ENCODE assay signal across 18 cellular contexts in genomic region chr11:1830119-1830499, GRCh38. TPM values are rescaled to one million over a fixed set of nuclear protein-coding genes. Genes with fewer than 3 reads are reported as not detected.
DNase-seq lines count a peak whose midpoint lies in the region; ATAC-seq and TF ChIP-seq lines count a peak whose summit lies in the region.
"Had no signal": no experiment of that assay in that cellular context is flagged by ENCODE, and none has a peak within 500 bp of the region (broad histone marks: within the 10 kb centered on the region; RNA-seq: fewer than 3 reads in every experiment).

No MANE protein-coding gene starts in this region.

- peak overlapping the region; percentile 3 for H3K4ac ChIP-seq in trophoblast cell (ENCODE audit: low read depth, low read length)

- no peak overlapping the region for H3K27ac ChIP-seq in colonic mucosa
- H3K27ac ChIP-seq in trophoblast cell (ENCODE audit: low read depth, low read length) = peak overlapping the region; percentile 29

- no peak overlapping the region for H3K27ac Mint-ChIP-seq in Calu3 (ENCODE audit: unreplicated experiment)
- H3K27ac Mint-ChIP-seq: activated CD4-positive, alpha-beta memory T cell treated with anti-CD3 and anti-CD28 coated beads, Interleukin-2, amount 10 ng/mL, durations not matched to agents 7 days and 5 days had no signal

- H4K8ac ChIP-seq in trophoblast cell (ENCODE audit: low read depth, low read length) = no peak overlapping the region

- H3K9me3 ChIP-seq in colonic mucosa = no peaks in the 10 kb centered on the region
- no peaks in the 10 kb centered on the region for H3K9me3 ChIP-seq in trophoblast cell (ENCODE audit: insufficient read depth, low read depth, low read length)

- no peak for ATAC-seq in GM18861 (IDR thresholded peaks at IDR 0.05; ENCODE audit: unreplicated experiment)
- ATAC-seq: K562 had no signal

- no peak overlapping the region for H3K23ac ChIP-seq in trophoblast cell (ENCODE audit: low read length)

- H2BK5ac ChIP-seq in trophoblast cell (ENCODE audit: low read depth, low read length, poor library complexity) = peak overlapping the region; percentile 28

- no peak overlapping the region for H4K12ac ChIP-seq in trophoblast cell (ENCODE audit: low read depth, low read length)

- H3K4me3 Mint-ChIP-seq in Calu3 (ENCODE audit: low read depth, unreplicated experiment) = no peak overlapping the region
- H3K4me3 Mint-ChIP-seq: activated CD4-positive, alpha-beta memory T cell treated with anti-CD3 and anti-CD28 coated beads, Interleukin-2, amount 10 ng/mL, durations not matched to agents 7 days and 5 days had no signal

- peaks cover 43% of the 10 kb centered on the region for H3K36me3 Mint-ChIP-seq in Calu3 (ENCODE audit: insufficient read depth, unreplicated experiment)

- H3K9ac ChIP-seq in colonic mucosa (ENCODE audit: low read depth in 2 of 2, low read length in 2 of 2) (peak overlapping the region in 1 of 2 donors; percentile 6), trophoblast cell (ENCODE audit: low read length) (no peak overlapping the region)

- no peak overlapping the region for H2AFZ ChIP-seq in trophoblast cell (ENCODE audit: insufficient read depth, low read length, poor library complexity)

- no peak overlapping the region for H2AK5ac ChIP-seq in trophoblast cell (ENCODE audit: low read length)

- DNase-seq in Calu3 (peak; percentile 49), M059J (ENCODE audit: low read depth) (peak; percentile 86), colonic mucosa (peak; percentile 33), trophoblast cell (no peak), GF-D8 (lab: John Stamatoyannopoulos, UW) (no peak), KBM-7 (no peak), NOMO-1 treated with dmso at 0.1 percent for 144 hours (lab: John Stamatoyannopoulos, UW; ENCODE audit: unreplicated experiment) (no peak)
- DNase-seq: activated CD4-positive, alpha-beta memory T cell treated with anti-CD3 and anti-CD28 coated beads, Interleukin-2, amount 10 ng/mL, durations not matched to agents 7 days and 5 days; activated gamma-delta T cell; midbrain; NCI-H187; NCI-H524 treated with DMSO at 0.1 percent for 48 hours; T1000 had no signal

- in situ Hi-C loops in KBM-7 (cut with MboI; ENCODE audit: low pct_unique_long_range_greater_than_20kb, low sequenced_read_pairs) = no loop called here

- H4K91ac ChIP-seq in trophoblast cell (ENCODE audit: low read depth, low read length) = peak overlapping the region; percentile 82

- peak overlapping the region; percentile 40 for H2BK120ac ChIP-seq in trophoblast cell (ENCODE audit: insufficient read depth, low read length, poor library complexity)

- no peaks in the 10 kb centered on the region for H3K27me3 Mint-ChIP-seq in Calu3 (ENCODE audit: unreplicated experiment)

- peak overlapping the region; percentile 17 for H2BK12ac ChIP-seq in trophoblast cell (ENCODE audit: low read length)

- H3K79me1 ChIP-seq in trophoblast cell (ENCODE audit: low read length) = peaks cover 25% of the 10 kb centered on the region

- H3K18ac ChIP-seq in trophoblast cell (ENCODE audit: low read length) = peak overlapping the region; percentile 11

- no CpG with 5 or more reads among the region's 9 CpGs for WGBS in trophoblast cell (ENCODE audit: extremely low coverage, insufficient coverage, insufficient read length)

- peak overlapping the region; percentile 13 for H3K14ac ChIP-seq in trophoblast cell (ENCODE audit: low read length)

- intact Hi-C loops in Calu3 (cut with micrococcal nuclease; ENCODE audit: unreplicated experiment) (loop anchor here (5.0 kb wide), 2 partner anchors 53 to 68 kb away; partner anchors contain the start of gene CTSD), colonic mucosa (cut with DNase I) (loop anchor here (5.0 kb wide), 1 partner anchor 178 kb away; no protein-coding TSS in a partner anchor)

- H3K79me2 ChIP-seq in trophoblast cell (ENCODE audit: control insufficient read depth, insufficient read depth, low read length, poor library complexity) = peaks cover 3% of the 10 kb centered on the region

- H3K4me1 Mint-ChIP-seq in Calu3 (ENCODE audit: low read depth, unreplicated experiment) = peaks cover 77% of the 10 kb centered on the region
- H3K4me1 Mint-ChIP-seq: activated CD4-positive, alpha-beta memory T cell treated with anti-CD3 and anti-CD28 coated beads, Interleukin-2, amount 10 ng/mL, durations not matched to agents 7 days and 5 days had no signal

- H3K9me3 Mint-ChIP-seq in Calu3 (ENCODE audit: low read depth, unreplicated experiment) = no peaks in the 10 kb centered on the region
- H3K9me3 Mint-ChIP-seq: activated CD4-positive, alpha-beta memory T cell treated with anti-CD3 and anti-CD28 coated beads, Interleukin-2, amount 10 ng/mL, durations not matched to agents 7 days and 5 days had no signal

- H3K27me3 ChIP-seq in colonic mucosa (no peaks in the 10 kb centered on the region), trophoblast cell (ENCODE audit: insufficient read depth, low read length) (no peaks in the 10 kb centered on the region)

- TF ChIP-seq CTCF in Calu3 (IDR thresholded peaks at IDR 0.05; ENCODE audit: unreplicated experiment) (no peak), colonic mucosa (IDR thresholded peaks at IDR 0.05) (no peak)

- no peak overlapping the region for H3K4me2 ChIP-seq in trophoblast cell (ENCODE audit: low read length)

- H3K36me3 ChIP-seq in colonic mucosa (no peaks in the 10 kb centered on the region), trophoblast cell (ENCODE audit: control insufficient read depth in 1 of 2, insufficient read depth in 2 of 2, low read length in 2 of 2) (no peaks in the 10 kb centered on the region)

- CTCF ChIA-PET in Calu3 (lab: Charles Lee) = interaction anchor here (0.8 to 5.7 kb wide), 5 partner anchors 68 to 513 kb away, joined by 3 to 117 read pairs (median 4); partner anchors contain the start of gene TNNT3

- no peak overlapping the region for H3K4me3 ChIP-seq in colonic mucosa
- no peak overlapping the region for H3K4me3 ChIP-seq in trophoblast cell (ENCODE audit: low read depth, low read length)
- H3K4me3 ChIP-seq: K562 had no signal

- no TSS peak for BruUV-seq in Calu3 (replicated peaks; lab: Mats Ljungman, UMichigan)

- H3K4me1 ChIP-seq in colonic mucosa = peaks cover 34% of the 10 kb centered on the region
- peaks cover 27 to 42% of the 10 kb centered on the region in 2 experiments for H3K4me1 ChIP-seq in trophoblast cell (ENCODE audit: control insufficient read depth in 1 of 2, insufficient read depth in 2 of 2, low read length in 2 of 2)

RNA-seq across cellular contexts. Expression of gene SYT8, which starts 4.7 kb away (rescaled TPM):
- total RNA-seq in Calu3 (2022) (5.8 and 7.1 TPM in 2 replicates), colonic mucosa (1 to 10 TPM; 1.7 to 3.5 TPM)
- not detected in 2 replicates for total RNA-seq in M059J (2014; rRNA removed; shearing (Covaris generic))
- polyA plus RNA-seq in trophoblast cell (2013) = 1.1 and 1.4 TPM in 2 replicates
- total RNA-seq: activated CD4-positive, alpha-beta memory T cell treated with anti-CD3 and anti-CD28 coated beads, Interleukin-2, amount 10 ng/mL, durations not matched to agents 7 days and 5 days; frontal cortex; K562; RPMI7951 had no signal
- polyA plus RNA-seq: BJ, K562 had no signal

RNA-seq across cellular contexts. Expression of gene TNNI2, which starts 8.7 kb away (rescaled TPM):
- 1.3 and 1.4 TPM in 2 replicates for total RNA-seq in Calu3 (2022)
- total RNA-seq in M059J (2014; rRNA removed; shearing (Covaris generic)) = not detected in 2 replicates
- under 1 TPM in 1 of 2 donors, not detected in 1; 0.94 TPM for total RNA-seq in colonic mucosa
- polyA plus RNA-seq in trophoblast cell (2013) = 1.1 and 1.7 TPM in 2 replicates
- total RNA-seq: frontal cortex, K562 had no signal
- polyA plus RNA-seq: BJ, K562 had no signal

RNA-seq across cellular contexts. Expression of gene LSP1, which starts 22.8 kb away (rescaled TPM):
- total RNA-seq in Calu3 (2022) = not detected in 2 replicates
- total RNA-seq in M059J (2014; rRNA removed; shearing (Covaris generic)) = 1.8 and 4.0 TPM in 2 replicates
- 10 to 100 TPM; 18.9 to 23.0 TPM for total RNA-seq in colonic mucosa
- polyA plus RNA-seq in trophoblast cell (2013) = 0.67 and 0.68 TPM in 2 replicates
- polyA plus RNA-seq: BJ had no signal

Comparison
In these comparisons a context has a peak if more than half of its experiments do, and no peak if none do; other contexts are left out.
1. DNase-seq: peak in Calu3 (single experiment), M059J (single experiment) and colonic mucosa (single experiment); none in trophoblast cell (0 of 2), GF-D8 (single experiment), KBM-7 (single experiment) and NOMO-1 treated with dmso at 0.1 percent for 144 hours (single experiment).